In genomic region chr2:37274354-37274965, GRCh38 we compare ENCODE assay signal across 29 cellular contexts.
DNase-seq lines count a peak whose midpoint lies in the region; TF ChIP-seq lines count a peak whose summit lies in the region.
"Had no signal": no experiment of that assay in that cellular context is flagged by ENCODE, and none has a peak within 500 bp of the region (broad histone marks: within the 10 kb centered on the region; RNA-seq: fewer than 3 reads in every experiment).

No MANE protein-coding gene starts in this region.

- TF ChIP-seq CTCF in AG10803 (conservative IDR thresholded peaks at IDR 0.05; ENCODE audit: low read length) (no peak), cardiac fibroblast (IDR thresholded peaks at IDR 0.05; ENCODE audit: low read depth, low read length) (no peak), neutrophil (IDR thresholded peaks at IDR 0.05) (no peak)

- no peaks in the 10 kb centered on the region for H3K9me3 ChIP-seq in neutrophil
- H3K9me3 ChIP-seq: esophagus muscularis mucosa, SJCRH30, tibial artery had no signal

- no peaks in the 10 kb centered on the region for H3K36me3 ChIP-seq in neutrophil

- H3K4me1 ChIP-seq in neutrophil (ENCODE audit: control insufficient read depth in 1 of 2, insufficient read depth in 1 of 2, low read depth in 1 of 2, low read length in 1 of 2), result peaks cover 57 to 64% of the 10 kb centered on the region in 2 experiments
- H3K4me1 ChIP-seq: esophagus muscularis mucosa, SJCRH30, tibial artery had no signal

- peak; percentile 57 for DNase-seq in AG10803 (ENCODE audit: low read depth)
- DNase-seq in GM03348 (ENCODE audit: low spot score), result peak; percentile 12
- DNase-seq in cardiac fibroblast (ENCODE audit: low read depth in 2 of 2), result peak; percentile 41 to 86
- DNase-seq in SHP77 treated with DMSO at 0.1 percent for 48 hours (lab: John Stamatoyannopoulos, UW), result no peak
- no peak for DNase-seq in NCI-H187 treated with DMSO at 0.1 percent for 48 hours (lab: John Stamatoyannopoulos, UW)
- DNase-seq in COLO668 (lab: John Stamatoyannopoulos, UW; ENCODE audit: unreplicated experiment), result no peak
- DNase-seq: ACHN; activated CD4-positive, alpha-beta memory T cell treated with anti-CD3 and anti-CD28 coated beads, Interleukin-2, amount 10 ng/mL, durations not matched to agents 7 days and 5 days; activated CD4-positive, alpha-beta T cell treated with anti-CD3 and anti-CD28 coated beads for 1 hour; activated CD8-positive, alpha-beta memory T cell treated with anti-CD3 and anti-CD28 coated beads, Interleukin-2, amount 50 U/mL, for 48 hours; activated naive CD4-positive, alpha-beta T cell treated with anti-CD3 and anti-CD28 coated beads, Interleukin-2, amount 50 U/mL, for 16 hours; aorta; caudate nucleus; DND-41; endodermal cell; Karpas-422; left ventricle myocardium superior; naive thymus-derived CD4-positive, alpha-beta T cell; NCI-H1092; NCI-H1694 treated with DMSO at 0.1 percent for 48 hours; NCI-H526; SJCRH30; small intestine; stimulated activated naive CD8-positive, alpha-beta T cell treated with anti-CD3 and anti-CD28 coated beads, Interleukin-15, amount 100 ng/mL, for 72 hours; tibial artery had no signal

- H3K4me3 ChIP-seq in AG10803 (ENCODE audit: low read length) (no peak overlapping the region), cardiac fibroblast (replicated peaks in 1 of 2; ENCODE audit: low read depth in 2 of 2, low read length in 2 of 2) (no peak overlapping the region), neutrophil (ENCODE audit: low read depth in 1 of 2, low read length in 1 of 2) (peak overlapping the region in 1 of 2 experiments; percentile 25)
- H3K4me3 ChIP-seq: esophagus muscularis mucosa, GM12878, SJCRH30, tibial artery had no signal

- no peaks in the 10 kb centered on the region for H3K27me3 ChIP-seq in neutrophil
- H3K27me3 ChIP-seq: esophagus muscularis mucosa, SJCRH30, tibial artery had no signal

- peak overlapping the region; percentile 71 for H3K27ac ChIP-seq in neutrophil
- H3K27ac ChIP-seq: C4-2B, esophagus muscularis mucosa, SJCRH30, tibial artery had no signal

Comparison
In these comparisons a context has a peak if more than half of its experiments do, and no peak if none do; other contexts are left out.
1. DNase-seq: peak in AG10803 (single experiment), GM03348 (single experiment) and cardiac fibroblast (2 of 2); none in SHP77 treated with DMSO at 0.1 percent for 48 hours (single experiment), NCI-H187 treated with DMSO at 0.1 percent for 48 hours (single experiment) and COLO668 (single experiment).